11 cellular contexts compared by ENCODE assay signal in the genomic region with DNA sequence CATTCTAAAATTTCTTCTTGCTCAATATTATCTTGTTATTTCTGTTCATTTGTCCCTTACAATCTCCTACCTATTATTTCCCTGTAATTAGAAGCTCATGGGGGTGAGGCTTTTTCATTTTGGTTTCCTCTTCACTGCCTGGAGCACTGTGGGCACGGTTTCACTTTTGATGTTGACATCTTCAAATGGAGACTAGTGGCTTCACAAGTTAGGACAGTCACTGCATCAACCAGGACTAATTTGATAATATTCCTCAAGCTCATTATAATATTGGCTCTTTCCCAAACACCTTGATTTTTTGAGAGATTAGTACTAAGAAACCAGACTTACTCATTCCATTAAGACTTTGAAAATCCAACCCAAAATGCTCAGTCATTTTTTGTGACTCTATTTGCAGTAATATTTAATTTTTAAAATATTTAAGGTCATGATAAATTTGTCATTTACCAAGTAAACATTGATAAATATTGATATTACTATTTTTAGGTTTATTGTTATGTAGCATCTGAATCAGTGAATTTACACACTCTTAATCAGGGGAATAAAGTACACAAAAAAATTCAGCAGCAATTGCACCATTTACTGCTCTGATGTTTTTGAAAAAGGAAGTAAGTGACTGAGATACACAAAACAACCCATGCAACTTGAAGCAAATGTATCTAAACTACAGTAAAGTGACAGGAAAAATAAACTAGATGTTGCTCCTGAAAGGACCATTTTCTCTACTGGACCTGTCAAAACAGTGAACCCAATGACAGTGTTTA. TPM values are rescaled to one million over a fixed set of nuclear protein-coding genes. Genes with fewer than 3 reads are reported as not detected.
DNase-seq lines count a peak whose midpoint lies in the region; ATAC-seq and TF ChIP-seq lines count a peak whose summit lies in the region.
"Had no signal": no experiment of that assay in that cellular context is flagged by ENCODE, and none has a peak within 500 bp of the region (broad histone marks: within the 10 kb centered on the region; RNA-seq: fewer than 3 reads in every experiment).

No MANE protein-coding gene starts in this region.

- H3K4me2 ChIP-seq in Karpas-422 (ENCODE audit: low read depth, low read length, poor library complexity, severe bottlenecking) = peak overlapping the region; percentile 63
- H3K4me2 ChIP-seq: smooth muscle cell had no signal

- H3K4me1 ChIP-seq in CD8-positive, alpha-beta T cell (ENCODE audit: insufficient read depth, low read length) = peaks cover 27% of the 10 kb centered on the region
- H3K4me1 ChIP-seq in Karpas-422 (ENCODE audit: low read length) = peaks cover 37% of the 10 kb centered on the region

- H3K36me3 ChIP-seq in CD8-positive, alpha-beta T cell (ENCODE audit: insufficient read depth, low read length) = no peaks in the 10 kb centered on the region
- H3K36me3 ChIP-seq in Karpas-422 (ENCODE audit: insufficient read depth, low read length) = no peaks in the 10 kb centered on the region
- H3K36me3 ChIP-seq in MG63 = no peaks in the 10 kb centered on the region

- peaks cover 40% of the 10 kb centered on the region for H3K27me3 Mint-ChIP-seq in CD8-positive, alpha-beta T cell (ENCODE audit: low read depth)
- H3K27me3 Mint-ChIP-seq in dendritic cell treated with granulocyte-macrophage colony-stimulating factor and Interleukin-4, amounts not matched to agents 40 ng/mL and 50 ng/mL, for 4 days = no peaks in the 10 kb centered on the region

- no peaks in the 10 kb centered on the region for H3K9me3 Mint-ChIP-seq in CD8-positive, alpha-beta T cell
- H3K9me3 Mint-ChIP-seq in dendritic cell treated with granulocyte-macrophage colony-stimulating factor and Interleukin-4, amounts not matched to agents 40 ng/mL and 50 ng/mL, for 4 days = no peaks in the 10 kb centered on the region

- H3K36me3 Mint-ChIP-seq in CD8-positive, alpha-beta T cell = no peaks in the 10 kb centered on the region
- peaks cover 25% of the 10 kb centered on the region for H3K36me3 Mint-ChIP-seq in dendritic cell treated with granulocyte-macrophage colony-stimulating factor and Interleukin-4, amounts not matched to agents 40 ng/mL and 50 ng/mL, for 4 days (ENCODE audit: low read depth)

- peaks cover 33% of the 10 kb centered on the region for H3K4me1 Mint-ChIP-seq in CD8-positive, alpha-beta T cell (ENCODE audit: low read depth)
- peaks cover 80% of the 10 kb centered on the region for H3K4me1 Mint-ChIP-seq in dendritic cell treated with granulocyte-macrophage colony-stimulating factor and Interleukin-4, amounts not matched to agents 40 ng/mL and 50 ng/mL, for 4 days (ENCODE audit: low read depth)

- POLR2A ChIA-PET in CD8-positive, alpha-beta T cell (lab: Charles Lee) = interaction anchor here (0.6 to 2.4 kb wide), 13 partner anchors 11 to 406 kb away, joined by 3 to 20 read pairs (median 4); partner anchors contain the start of genes CYSLTR2 and RCBTB2

- no peak overlapping the region for H3K4me3 ChIP-seq in CD8-positive, alpha-beta T cell (ENCODE audit: low read depth, low read length)
- H3K4me3 ChIP-seq in Karpas-422 (ENCODE audit: low read length) (peak overlapping the region; percentile 44), MG63 (no peak overlapping the region)
- H3K4me3 ChIP-seq: smooth muscle cell had no signal

- intact Hi-C loops in CD8-positive, alpha-beta T cell (cut with DNase I, micrococcal nuclease) = loop anchor here (1.0 to 5.0 kb wide), 8 partner anchors 19 to 159 kb away; partner anchors contain the start of genes LPAR6 (in 1 of the 2) and RCBTB2 (in 1 of the 2)
- intact Hi-C loops in dendritic cell treated with granulocyte-macrophage colony-stimulating factor and Interleukin-4, amounts not matched to agents 40 ng/mL and 50 ng/mL, for 4 days (cut with micrococcal nuclease) = loop anchor here (2.0 kb wide), 1 partner anchor 17 kb away; no protein-coding TSS in a partner anchor

- H4K20me1 ChIP-seq in Karpas-422 (ENCODE audit: insufficient read depth, low read depth, low read length) = no peaks in the 10 kb centered on the region

- TF ChIP-seq CTCF in CD8-positive, alpha-beta T cell (IDR thresholded peaks at IDR 0.05) = no peak

- CTCF ChIA-PET in CD8-positive, alpha-beta T cell (lab: Charles Lee) = interaction anchor here (0.8 to 4.3 kb wide), 8 partner anchors 9 to 524 kb away, joined by 3 to 27 read pairs (median 3); partner anchors contain the start of gene NUDT15

- H3K9me2 ChIP-seq in Karpas-422 (replicated peaks; ENCODE audit: insufficient read depth, low read length) = no peaks in the 10 kb centered on the region

- no peaks in the 10 kb centered on the region for H3K79me2 ChIP-seq in Karpas-422 (ENCODE audit: low read length)

- H2AFZ ChIP-seq in Karpas-422 (ENCODE audit: low read length) = peak overlapping the region; percentile 42

- H3K9me3 ChIP-seq in CD8-positive, alpha-beta T cell (ENCODE audit: low read length) = no peaks in the 10 kb centered on the region
- no peaks in the 10 kb centered on the region; the same call in 1 of the 2 replicates for H3K9me3 ChIP-seq in Karpas-422 (ENCODE audit: low read length)
- H3K9me3 ChIP-seq in MG63 = no peaks in the 10 kb centered on the region

- no peak overlapping the region for H3K27ac ChIP-seq in CD8-positive, alpha-beta T cell (ENCODE audit: low read depth, low read length)
- H3K27ac ChIP-seq in Karpas-422 (ENCODE audit: low read length) = peak overlapping the region; percentile 89

- H3K9ac ChIP-seq in Karpas-422 (ENCODE audit: low read length) = peak overlapping the region; percentile 51

- no peak for DNase-seq in CD8-positive, alpha-beta T cell
- DNase-seq in Karpas-422 (peak; percentile 61), MG63 (no peak), NCI-H2081 treated with DMSO at 0.1 percent for 48 hours (lab: John Stamatoyannopoulos, UW) (no peak), NCI-H345 treated with DMSO at 0.1 percent for 48 hours (lab: John Stamatoyannopoulos, UW; ENCODE audit: unreplicated experiment) (no peak), iPS-NIHi11 (ENCODE audit: low spot score) (no peak)
- DNase-seq: NCI-H187 had no signal

- ATAC-seq in CD8-positive, alpha-beta T cell = peak; percentile 5
- peak; percentile 17 for ATAC-seq in GM19452 (IDR thresholded peaks at IDR 0.05; ENCODE audit: unreplicated experiment)

- no peak overlapping the region for H3K27ac Mint-ChIP-seq in CD8-positive, alpha-beta T cell
- H3K27ac Mint-ChIP-seq in dendritic cell treated with granulocyte-macrophage colony-stimulating factor and Interleukin-4, amounts not matched to agents 40 ng/mL and 50 ng/mL, for 4 days = peak overlapping the region; percentile 92
- H3K27ac Mint-ChIP-seq: stimulated activated naive B cell treated with anti-CD40 and anti-IgM and Interleukin-4, amounts not matched to agents 10 μg/mL and 1 μg/mL and 100 μg/mL, for 72 hours had no signal

- peak overlapping the region; percentile 38 for H3K4me3 Mint-ChIP-seq in CD8-positive, alpha-beta T cell
- peak overlapping the region; percentile 35 for H3K4me3 Mint-ChIP-seq in dendritic cell treated with granulocyte-macrophage colony-stimulating factor and Interleukin-4, amounts not matched to agents 40 ng/mL and 50 ng/mL, for 4 days
- H3K4me3 Mint-ChIP-seq: stimulated activated naive B cell treated with anti-CD40 and anti-IgM and Interleukin-4, amounts not matched to agents 10 μg/mL and 1 μg/mL and 100 μg/mL, for 72 hours had no signal

- H3K27me3 ChIP-seq in CD8-positive, alpha-beta T cell (ENCODE audit: insufficient read depth, low read length) = no peaks in the 10 kb centered on the region
- no peaks in the 10 kb centered on the region for H3K27me3 ChIP-seq in Karpas-422 (ENCODE audit: low read length)
- H3K27me3 ChIP-seq in MG63 = no peaks in the 10 kb centered on the region

RNA-seq across cellular contexts. Expression of gene RCBTB2, which starts 28.8 kb away (rescaled TPM):
- total RNA-seq in CD8-positive, alpha-beta T cell = 1 to 10 TPM; 1.5 to 2.0 TPM
- total RNA-seq in Karpas-422 (2014; rRNA removed; shearing (Covaris generic); ENCODE audit: low replicate concordance) = 20.2 and 25.6 TPM in 2 replicates
- total RNA-seq in MG63 (2014; rRNA removed; shearing (Covaris generic); ENCODE audit: low replicate concordance) = 2.0 and 3.0 TPM in 2 replicates
